10 cellular contexts compared by ENCODE assay signal in the genomic region with DNA sequence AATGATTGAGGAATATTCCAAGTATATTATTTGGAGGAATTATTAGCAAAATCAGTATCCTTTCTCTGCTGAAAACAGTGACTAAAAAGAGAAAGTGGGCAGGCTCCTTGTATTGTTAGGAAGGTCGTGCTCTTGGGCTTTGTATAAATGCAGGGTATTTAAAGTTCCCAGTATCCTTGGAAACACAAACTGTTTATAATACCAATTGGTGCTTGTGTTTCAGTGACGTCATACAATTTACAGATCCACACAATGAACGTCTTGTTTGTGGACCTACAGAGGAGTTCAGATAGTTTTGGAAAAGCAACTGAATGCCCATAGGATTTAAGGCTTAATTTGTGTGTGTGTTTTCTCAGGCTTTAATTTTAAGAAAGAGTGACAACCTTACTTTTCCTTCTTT.
A peak's percentile ranks its signal among the peaks of the same experiment; 100 is the strongest.
DNase-seq lines count a peak whose midpoint lies in the region; ATAC-seq lines count a peak whose summit lies in the region.
"Had no signal": no experiment of that assay in that cellular context is flagged by ENCODE, and none has a peak within 500 bp of the region (broad histone marks: within the 10 kb centered on the region; RNA-seq: fewer than 3 reads in every experiment).

No MANE protein-coding gene starts in this region.

- peak; percentile 19 for DNase-seq in Daoy (ENCODE audit: low read depth)
- DNase-seq in NCI-H69 (lab: John Stamatoyannopoulos, UW), result peak; percentile 45
- DNase-seq in dedifferentiated amniotic fluid mesenchymal stem cell (ENCODE audit: extremely low spot score), result peak; percentile 60
- peak; percentile 87 for DNase-seq in mesendoderm
- DNase-seq in DMS79 treated with DMSO at 0.1 percent for 48 hours (lab: John Stamatoyannopoulos, UW), result no peak
- DNase-seq in GF-D8 (lab: John Stamatoyannopoulos, UW), result no peak
- DNase-seq: NCI-H510A, sigmoid colon had no signal

- no peak overlapping the region for H3K4ac ChIP-seq in mesendoderm (ENCODE audit: low read depth, low read length)

- H2AK5ac ChIP-seq in mesendoderm (ENCODE audit: low read length), result no peak overlapping the region

- H3K4me2 ChIP-seq in mesendoderm (ENCODE audit: low read length), result no peak overlapping the region

- no peak overlapping the region for H3K56ac ChIP-seq in mesendoderm (ENCODE audit: low read length)

- no peak overlapping the region for H2BK120ac ChIP-seq in mesendoderm (ENCODE audit: low read depth, low read length)

- no peak overlapping the region for H2BK15ac ChIP-seq in mesendoderm (replicated peaks; ENCODE audit: low read depth)

- H3K79me2 ChIP-seq in mesendoderm (ENCODE audit: control insufficient read depth, insufficient read depth, low read length), result no peaks in the 10 kb centered on the region

- H4K5ac ChIP-seq in mesendoderm (ENCODE audit: low read length), result no peak overlapping the region

- no peaks in the 10 kb centered on the region for H3K27me3 ChIP-seq in mesendoderm (ENCODE audit: insufficient read depth, low read length, poor library complexity)
- H3K27me3 ChIP-seq: sigmoid colon had no signal

- peaks cover 8% of the 10 kb centered on the region for H3K4me1 ChIP-seq in mesendoderm (ENCODE audit: control insufficient read depth, low read depth, low read length)

- no peak overlapping the region for H3K4me3 ChIP-seq in mesendoderm (ENCODE audit: low read length)
- H3K4me3 ChIP-seq: sigmoid colon had no signal

- no peaks in the 10 kb centered on the region for H3K36me3 ChIP-seq in mesendoderm (ENCODE audit: control insufficient read depth, insufficient read depth, low read length)
- H3K36me3 ChIP-seq: sigmoid colon had no signal

- H3K18ac ChIP-seq in mesendoderm (ENCODE audit: low read length), result no peak overlapping the region

- WGBS in mesendoderm (ENCODE audit: extremely low coverage, insufficient coverage, low lambda C conversion rate), result no CpG with 5 or more reads among the region's 3 CpGs

- ATAC-seq in GM19351 (IDR thresholded peaks at IDR 0.05; ENCODE audit: unreplicated experiment), result no peak
- no peak for ATAC-seq in GM19455 (IDR thresholded peaks at IDR 0.05; ENCODE audit: unreplicated experiment)

- no peak overlapping the region for H3K27ac ChIP-seq in mesendoderm (ENCODE audit: low read depth, low read length)
- H3K27ac ChIP-seq: sigmoid colon had no signal

- no peak overlapping the region for H3K23ac ChIP-seq in mesendoderm (ENCODE audit: low read length)

- no peak overlapping the region for H4K8ac ChIP-seq in mesendoderm (ENCODE audit: low read depth, low read length)

- no peaks in the 10 kb centered on the region for H3K79me1 ChIP-seq in mesendoderm (ENCODE audit: low read length)

- no peak overlapping the region for H3K9ac ChIP-seq in mesendoderm (ENCODE audit: low read length)

- H2BK5ac ChIP-seq in mesendoderm (ENCODE audit: low read length), result no peak overlapping the region

Comparison
In these comparisons a context has a peak if more than half of its experiments do, and no peak if none do; other contexts are left out.
1. DNase-seq: peak in Daoy (single experiment), NCI-H69 (single experiment), dedifferentiated amniotic fluid mesenchymal stem cell (single experiment) and mesendoderm (single experiment); none in DMS79 treated with DMSO at 0.1 percent for 48 hours (single experiment) and GF-D8 (single experiment).